In genomic region chr3:59886790-59887189, GRCh38 we compare ENCODE assay signal across 19 cellular contexts.
"Had no signal": no experiment of that assay in that cellular context is flagged by ENCODE, and none has a peak within 500 bp of the region (broad histone marks: within the 10 kb centered on the region; RNA-seq: fewer than 3 reads in every experiment).

No MANE protein-coding gene starts in this region.

- H3K4me3 Mint-ChIP-seq: activated B cell treated with CpG ODN at 0.5 μM for 24 hours; activated CD8-positive, alpha-beta T cell treated with anti-CD3 and anti-CD28 coated beads for 36 hours; activated T-cell treated with anti-CD3 and anti-CD28 coated beads, Interleukin-2, amount 50 U/mL, for 4 hours; activated T-helper 17 cell treated with anti-CD3 and anti-CD28 coated beads, Interleukin-2, amount 50 U/mL, for 72 hours had no signal

- H3K27ac Mint-ChIP-seq: activated B cell treated with CpG ODN at 0.5 μM for 24 hours; activated CD8-positive, alpha-beta T cell treated with anti-CD3 and anti-CD28 coated beads for 36 hours; activated T-helper 17 cell treated with anti-CD3 and anti-CD28 coated beads, Interleukin-2, amount 50 U/mL, for 72 hours had no signal

- H3K9me3 Mint-ChIP-seq: activated T-cell treated with anti-CD3 and anti-CD28 coated beads, Interleukin-2, amount 50 U/mL, for 4 hours had no signal

- DNase-seq: activated B cell treated with CpG ODN at 0.5 μM for 24 hours; activated CD4-positive, alpha-beta T cell treated with anti-CD3 and anti-CD28 coated beads, Interleukin-2, amount 50 U/mL, for 1 hour; activated CD8-positive, alpha-beta T cell treated with anti-CD3 and anti-CD28 coated beads for 36 hours; activated T-cell treated with anti-CD3 and anti-CD28 coated beads, Interleukin-2, amount 50 U/mL, for 4 hours; amygdala; dermis blood vessel endothelial cell; effector CD4-positive, alpha-beta T cell; foreskin keratinocyte; heart right ventricle; kidney glomerular epithelial cell; left ventricle myocardium inferior; mucosa of descending colon; nucleus accumbens; pancreas; spleen; stimulated activated naive CD4-positive, alpha-beta T cell; T-helper 2 cell; tibial artery had no signal

- H3K27me3 Mint-ChIP-seq: activated B cell treated with CpG ODN at 0.5 μM for 24 hours; activated CD8-positive, alpha-beta T cell treated with anti-CD3 and anti-CD28 coated beads for 36 hours; activated T-helper 17 cell treated with anti-CD3 and anti-CD28 coated beads, Interleukin-2, amount 50 U/mL, for 72 hours had no signal
